ENCODE assay signal across 27 cellular contexts in the genomic region with DNA sequence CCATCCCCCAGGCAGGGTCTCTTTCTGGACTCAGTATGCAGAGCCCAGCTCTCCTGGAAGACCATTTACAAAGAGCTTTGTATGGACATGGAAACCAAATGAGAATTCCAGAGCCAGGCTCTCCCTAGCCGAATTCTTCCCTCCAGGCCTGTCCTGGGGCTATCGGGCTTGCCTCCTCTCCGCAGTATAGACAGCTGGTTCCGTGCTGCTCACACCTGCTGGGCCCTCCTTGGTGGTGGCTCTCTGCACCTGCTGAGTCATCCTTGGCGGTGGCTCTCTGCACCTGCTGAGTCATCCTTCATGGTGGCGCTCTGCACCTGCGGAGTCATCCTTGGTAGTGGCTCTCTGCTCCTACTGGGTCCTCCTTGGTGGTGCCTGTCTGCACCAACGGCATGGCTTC.
A peak's percentile ranks its signal among the peaks of the same experiment; 100 is the strongest.
DNase-seq lines count a peak whose midpoint lies in the region; TF ChIP-seq lines count a peak whose summit lies in the region.
"Had no signal": no experiment of that assay in that cellular context is flagged by ENCODE, and none has a peak within 500 bp of the region (broad histone marks: within the 10 kb centered on the region; RNA-seq: fewer than 3 reads in every experiment).

No MANE protein-coding gene starts in this region.

- H3K27ac Mint-ChIP-seq in mesothelial cell of epicardium: no peak overlapping the region
- H3K27ac Mint-ChIP-seq: CD14-positive monocyte, endodermal cell, HFFc6 had no signal

- no peaks in the 10 kb centered on the region for H3K9me3 Mint-ChIP-seq in mesothelial cell of epicardium
- H3K9me3 Mint-ChIP-seq: endodermal cell had no signal

- TF ChIP-seq CTCF in HEK293 (tag by site-specific recombination; IDR thresholded peaks at IDR 0.05): no peak
- TF ChIP-seq CTCF in spleen (IDR thresholded peaks at IDR 0.05 in 8 of 11, conservative IDR thresholded peaks at IDR 0.05 in 3 of 11): no peak
- TF ChIP-seq CTCF in mesothelial cell of epicardium (IDR thresholded peaks at IDR 0.05; ENCODE audit: unreplicated experiment): no peak

- 68 to 81% (median 74%) methylated on average over 8 of the region's 8 CpGs for WGBS in spleen, 5 donors

- CTCF ChIA-PET in HEK293 (lab: Yijun Ruan, JAX): interaction anchor here (0.6 kb wide), 2 partner anchors 56 to 301 kb away, joined by 3 read pairs; no protein-coding TSS in a partner anchor

- peaks cover 0 to 50% (median 0%) of the 10 kb centered on the region in 7 donors for H3K27me3 ChIP-seq in spleen (replicated peaks in 1 of 7)
- H3K27me3 ChIP-seq: gastrocnemius medialis, neural progenitor cell had no signal

- peaks cover 20% of the 10 kb centered on the region for H3K27me3 Mint-ChIP-seq in mesothelial cell of epicardium (ENCODE audit: low read depth)

- POLR2A ChIA-PET in HEK293 (lab: Yijun Ruan, JAX): no interaction called here

- no peaks in the 10 kb centered on the region for H3K36me3 Mint-ChIP-seq in mesothelial cell of epicardium
- H3K36me3 Mint-ChIP-seq: CD14-positive monocyte, neural progenitor cell had no signal

- H3K4me3 Mint-ChIP-seq in mesothelial cell of epicardium: no peak overlapping the region
- H3K4me3 Mint-ChIP-seq: CD14-positive monocyte, endodermal cell, HFFc6, neural progenitor cell had no signal

- peak; percentile 21 for DNase-seq in activated CD4-positive, alpha-beta T cell treated with anti-CD3 and anti-CD28 coated beads for 48 hours
- DNase-seq in activated CD4-positive, alpha-beta T cell treated with anti-CD3 and anti-CD28 coated beads for 4 hours: no peak
- DNase-seq in RPMI8226 (peak; percentile 79), spleen (peak; percentile 17), NOMO-1 treated with dmso at 0.1 percent for 144 hours (lab: John Stamatoyannopoulos, UW; ENCODE audit: unreplicated experiment) (no peak), mesothelial cell of epicardium (ENCODE audit: low spot score in 2 of 2, unreplicated experiment in 2 of 2) (no peak)
- DNase-seq: activated gamma-delta T cell treated with Interleukin-2 at 50 U/mL for 16 hours; activated T-cell treated with anti-CD3 and anti-CD28 coated beads for 4 hours; adrenal gland; endodermal cell; esophagus squamous epithelium; gastrocnemius medialis; HFFc6; hypothalamus; Karpas-422; MV-4-11; NCI-H2081 treated with DMSO at 0.1 percent for 48 hours; NCI-H526 treated with DMSO at 0.1 percent for 48 hours; PC-9; stimulated activated CD4-positive, alpha-beta T cell treated with anti-CD3 and anti-CD28 coated beads, Interleukin-1b, Interleukin-23, amount 100 ng/mL, for 48 hours had no signal

- no peaks in the 10 kb centered on the region for H3K9me3 ChIP-seq in HEK293 (ENCODE audit: control insufficient read depth, insufficient read depth, low read depth, low read length)
- no peaks in the 10 kb centered on the region for H3K9me3 ChIP-seq in spleen
- H3K9me3 ChIP-seq: adrenal gland, breast epithelium, esophagus squamous epithelium, gastrocnemius medialis, prostate gland had no signal

- TF ChIP-seq POLR2A in spleen (IDR thresholded peaks at IDR 0.05): no peak

- H3K4me3 ChIP-seq in HEK293 (ENCODE audit: low read depth, low read length) (no peak overlapping the region), spleen (no peak overlapping the region)
- H3K4me3 ChIP-seq: adrenal gland, breast epithelium, coronary artery, esophagus squamous epithelium, gastrocnemius medialis, lung, neural progenitor cell, PC-9, prostate gland had no signal

- H3K4me1 Mint-ChIP-seq in mesothelial cell of epicardium: no peaks in the 10 kb centered on the region
- H3K4me1 Mint-ChIP-seq: CD14-positive monocyte, endodermal cell had no signal

- H3K27ac ChIP-seq in HEK293 (ENCODE audit: extremely low read depth, low read depth, low read length) (no peak overlapping the region), spleen (no peak overlapping the region)
- H3K27ac ChIP-seq: adrenal gland, breast epithelium, coronary artery, esophagus squamous epithelium, gastrocnemius medialis, neural progenitor cell, PC-9, prostate gland had no signal

- intact Hi-C loops in spleen (cut with DNase I; ENCODE audit: low total_unique reads): no loop called here

- H3K36me3 ChIP-seq in HEK293 (ENCODE audit: control insufficient read depth in 2 of 2, insufficient read depth in 1 of 2, low read length in 2 of 2) (no peaks in the 10 kb centered on the region), spleen (no peaks in the 10 kb centered on the region)
- H3K36me3 ChIP-seq: adrenal gland, breast epithelium, esophagus squamous epithelium, gastrocnemius medialis, neural progenitor cell, prostate gland had no signal

- H3K4me1 ChIP-seq in HEK293 (ENCODE audit: control insufficient read depth, insufficient read depth, low read length): no peaks in the 10 kb centered on the region
- H3K4me1 ChIP-seq in spleen: no peaks in the 10 kb centered on the region
- H3K4me1 ChIP-seq: adrenal gland, breast epithelium, gastrocnemius medialis, neural progenitor cell, prostate gland had no signal

TF ChIP-seq in HEK293, 187 proteins besides CTCF, POLR2A, EP300 and RAD21:
- TF ChIP-seq ZNF837 (tag by site-specific recombination; IDR thresholded peaks at IDR 0.05) (no peak), ZNF248 (tag by site-specific recombination; IDR thresholded peaks at IDR 0.05) (no peak), ZNF777 (tag by site-specific recombination; IDR thresholded peaks at IDR 0.05; ENCODE audit: borderline replicate concordance) (no peak), ZNF549 (tag by site-specific recombination; IDR thresholded peaks at IDR 0.05) (no peak), ZIC2 (tag by site-specific recombination; IDR thresholded peaks at IDR 0.05) (peak; percentile 93), ZBTB21 (tag by site-specific recombination; IDR thresholded peaks at IDR 0.05) (no peak), ZNF274 (IDR thresholded peaks at IDR 0.05; ENCODE audit: low read length) (no peak), ZNF274 (tag by site-specific recombination; IDR thresholded peaks at IDR 0.05; ENCODE audit: borderline replicate concordance) (no peak), ZFP3 (tag by site-specific recombination; IDR thresholded peaks at IDR 0.05; ENCODE audit: low read depth) (no peak), SCRT2 (tag by site-specific recombination; IDR thresholded peaks at IDR 0.05) (peak; percentile 22; the same call in 1 of the 2 replicates), ZNF10 (tag by site-specific recombination; IDR thresholded peaks at IDR 0.05) (no peak), KLF9 (tag by site-specific recombination; IDR thresholded peaks at IDR 0.05; ENCODE audit: low read depth) (no peak), ZNF394 (tag by site-specific recombination; IDR thresholded peaks at IDR 0.05; ENCODE audit: borderline replicate concordance) (no peak), ZNF747 (tag by site-specific recombination; IDR thresholded peaks at IDR 0.05) (no peak)
- TF ChIP-seq, protein P1, sequence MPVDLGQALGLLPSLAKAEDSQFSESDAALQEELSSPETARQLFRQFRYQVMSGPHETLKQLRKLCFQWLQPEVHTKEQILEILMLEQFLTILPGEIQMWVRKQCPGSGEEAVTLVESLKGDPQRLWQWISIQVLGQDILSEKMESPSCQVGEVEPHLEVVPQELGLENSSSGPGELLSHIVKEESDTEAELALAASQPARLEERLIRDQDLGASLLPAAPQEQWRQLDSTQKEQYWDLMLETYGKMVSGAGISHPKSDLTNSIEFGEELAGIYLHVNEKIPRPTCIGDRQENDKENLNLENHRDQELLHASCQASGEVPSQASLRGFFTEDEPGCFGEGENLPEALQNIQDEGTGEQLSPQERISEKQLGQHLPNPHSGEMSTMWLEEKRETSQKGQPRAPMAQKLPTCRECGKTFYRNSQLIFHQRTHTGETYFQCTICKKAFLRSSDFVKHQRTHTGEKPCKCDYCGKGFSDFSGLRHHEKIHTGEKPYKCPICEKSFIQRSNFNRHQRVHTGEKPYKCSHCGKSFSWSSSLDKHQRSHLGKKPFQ (tag by site-specific recombination; IDR thresholded peaks at IDR 0.05): no peak
- TF ChIP-seq, protein P2, sequence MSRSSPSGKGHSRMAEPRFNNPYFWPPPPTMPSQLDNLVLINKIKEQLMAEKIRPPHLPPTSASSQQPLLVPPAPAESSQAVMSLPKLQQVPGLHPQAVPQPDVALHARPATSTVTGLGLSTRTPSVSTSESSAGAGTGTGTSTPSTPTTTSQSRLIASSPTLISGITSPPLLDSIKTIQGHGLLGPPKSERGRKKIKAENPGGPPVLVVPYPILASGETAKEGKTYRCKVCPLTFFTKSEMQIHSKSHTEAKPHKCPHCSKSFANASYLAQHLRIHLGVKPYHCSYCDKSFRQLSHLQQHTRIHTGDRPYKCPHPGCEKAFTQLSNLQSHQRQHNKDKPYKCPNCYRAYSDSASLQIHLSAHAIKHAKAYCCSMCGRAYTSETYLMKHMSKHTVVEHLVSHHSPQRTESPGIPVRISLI (tag by site-specific recombination; IDR thresholded peaks at IDR 0.05): no peak
- TF ChIP-seq, protein P3, sequence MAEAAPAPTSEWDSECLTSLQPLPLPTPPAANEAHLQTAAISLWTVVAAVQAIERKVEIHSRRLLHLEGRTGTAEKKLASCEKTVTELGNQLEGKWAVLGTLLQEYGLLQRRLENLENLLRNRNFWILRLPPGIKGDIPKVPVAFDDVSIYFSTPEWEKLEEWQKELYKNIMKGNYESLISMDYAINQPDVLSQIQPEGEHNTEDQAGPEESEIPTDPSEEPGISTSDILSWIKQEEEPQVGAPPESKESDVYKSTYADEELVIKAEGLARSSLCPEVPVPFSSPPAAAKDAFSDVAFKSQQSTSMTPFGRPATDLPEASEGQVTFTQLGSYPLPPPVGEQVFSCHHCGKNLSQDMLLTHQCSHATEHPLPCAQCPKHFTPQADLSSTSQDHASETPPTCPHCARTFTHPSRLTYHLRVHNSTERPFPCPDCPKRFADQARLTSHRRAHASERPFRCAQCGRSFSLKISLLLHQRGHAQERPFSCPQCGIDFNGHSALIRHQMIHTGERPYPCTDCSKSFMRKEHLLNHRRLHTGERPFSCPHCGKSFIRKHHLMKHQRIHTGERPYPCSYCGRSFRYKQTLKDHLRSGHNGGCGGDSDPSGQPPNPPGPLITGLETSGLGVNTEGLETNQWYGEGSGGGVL (tag by site-specific recombination; IDR thresholded peaks at IDR 0.05): no peak
- TF ChIP-seq, protein P4, sequence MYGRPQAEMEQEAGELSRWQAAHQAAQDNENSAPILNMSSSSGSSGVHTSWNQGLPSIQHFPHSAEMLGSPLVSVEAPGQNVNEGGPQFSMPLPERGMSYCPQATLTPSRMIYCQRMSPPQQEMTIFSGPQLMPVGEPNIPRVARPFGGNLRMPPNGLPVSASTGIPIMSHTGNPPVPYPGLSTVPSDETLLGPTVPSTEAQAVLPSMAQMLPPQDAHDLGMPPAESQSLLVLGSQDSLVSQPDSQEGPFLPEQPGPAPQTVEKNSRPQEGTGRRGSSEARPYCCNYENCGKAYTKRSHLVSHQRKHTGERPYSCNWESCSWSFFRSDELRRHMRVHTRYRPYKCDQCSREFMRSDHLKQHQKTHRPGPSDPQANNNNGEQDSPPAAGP (tag by site-specific recombination; IDR thresholded peaks at IDR 0.05): no peak

Comparison
In these comparisons a context has a peak if more than half of its experiments do, and no peak if none do; other contexts are left out.
1. DNase-seq: peak in activated CD4-positive, alpha-beta T cell treated with anti-CD3 and anti-CD28 coated beads for 48 hours (single experiment), RPMI8226 (single experiment) and spleen (single experiment); none in activated CD4-positive, alpha-beta T cell treated with anti-CD3 and anti-CD28 coated beads for 4 hours (0 of 2), NOMO-1 treated with dmso at 0.1 percent for 144 hours (single experiment) and mesothelial cell of epicardium (0 of 2).